9 cellular contexts compared by ENCODE assay signal in the genomic region with DNA sequence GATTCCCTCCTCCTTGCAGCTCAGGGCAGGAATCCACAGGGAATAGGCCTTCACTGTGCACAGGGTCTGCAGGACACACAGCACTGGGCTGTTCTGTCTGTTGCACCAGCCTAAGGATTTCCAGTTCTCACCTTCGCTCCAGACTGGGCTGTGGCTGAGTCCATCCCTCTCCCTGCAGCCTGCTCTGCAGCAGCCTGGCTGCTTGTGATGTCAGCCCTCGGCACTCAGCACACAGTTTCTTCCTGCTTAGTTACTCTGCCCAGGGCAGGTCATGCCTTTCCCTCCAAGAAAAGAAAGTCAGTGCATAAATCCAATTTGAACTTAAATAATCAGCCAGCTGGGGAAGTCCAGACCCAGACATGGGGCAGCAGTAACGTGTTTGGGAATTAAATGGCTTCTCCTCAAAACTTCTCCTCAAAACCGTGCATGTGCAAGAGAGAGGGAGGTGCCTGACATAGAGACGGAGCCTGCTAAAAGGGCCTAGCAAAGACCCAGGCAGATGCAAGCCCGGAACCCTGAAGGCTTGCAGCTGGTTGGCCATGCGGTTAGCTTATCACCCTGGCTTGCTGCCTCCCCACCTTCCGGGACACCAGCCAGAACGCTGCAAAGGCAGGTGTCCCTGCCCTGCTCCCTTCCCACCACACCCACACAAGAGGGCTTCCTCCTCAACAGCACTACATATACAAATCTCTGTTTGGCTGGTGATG. TPM values are rescaled to one million over a fixed set of nuclear protein-coding genes. Genes with fewer than 3 reads are reported as not detected.
DNase-seq lines count a peak whose midpoint lies in the region; ATAC-seq and TF ChIP-seq lines count a peak whose summit lies in the region.
"Had no signal": no experiment of that assay in that cellular context is flagged by ENCODE, and none has a peak within 500 bp of the region (broad histone marks: within the 10 kb centered on the region; RNA-seq: fewer than 3 reads in every experiment).

No MANE protein-coding gene starts in this region.

- H3K36me3 Mint-ChIP-seq in activated CD8-positive, alpha-beta T cell treated with anti-CD3 and anti-CD28 coated beads, Interleukin-2, amount 10 ng/mL, durations not matched to agents 7 days and 5 days (ENCODE audit: low read depth) = no peaks in the 10 kb centered on the region
- peaks cover 3% of the 10 kb centered on the region for H3K36me3 Mint-ChIP-seq in neural progenitor cell

- intact Hi-C loops in lower lobe of right lung (cut with DNase I) = loop anchor here (10.0 kb wide), 1 partner anchor 267 kb away; no protein-coding TSS in a partner anchor

- H3K27me3 ChIP-seq in lower lobe of right lung (ENCODE audit: low read depth) (no peaks in the 10 kb centered on the region), neural progenitor cell (no peaks in the 10 kb centered on the region)

- H3K4me1 ChIP-seq in lower lobe of right lung (peaks cover 7% of the 10 kb centered on the region), neural progenitor cell (no peaks in the 10 kb centered on the region)

- H3K4me1 Mint-ChIP-seq in activated CD8-positive, alpha-beta T cell treated with anti-CD3 and anti-CD28 coated beads, Interleukin-2, amount 10 ng/mL, durations not matched to agents 7 days and 5 days (ENCODE audit: low read depth) = peaks cover 18% of the 10 kb centered on the region
- H3K4me1 Mint-ChIP-seq in neural progenitor cell = peaks cover 23% of the 10 kb centered on the region

- no peaks in the 10 kb centered on the region for H3K9me3 ChIP-seq in lower lobe of right lung
- no peaks in the 10 kb centered on the region for H3K9me3 ChIP-seq in neural progenitor cell (ENCODE audit: low read depth)

- H3K4me3 Mint-ChIP-seq in activated CD8-positive, alpha-beta T cell treated with anti-CD3 and anti-CD28 coated beads, Interleukin-2, amount 10 ng/mL, durations not matched to agents 7 days and 5 days = peak overlapping the region; percentile 54
- no peak overlapping the region for H3K4me3 Mint-ChIP-seq in neural progenitor cell

- peak; percentile 83 for ATAC-seq in activated CD8-positive, alpha-beta T cell treated with anti-CD3 and anti-CD28 coated beads, Interleukin-2, amount 10 ng/mL, durations not matched to agents 7 days and 5 days
- ATAC-seq in lower lobe of right lung (peak; percentile 19 to 52), HG03045 (IDR thresholded peaks at IDR 0.05; ENCODE audit: unreplicated experiment) (no peak)

- H3K27me3 Mint-ChIP-seq in activated CD8-positive, alpha-beta T cell treated with anti-CD3 and anti-CD28 coated beads, Interleukin-2, amount 10 ng/mL, durations not matched to agents 7 days and 5 days (ENCODE audit: low read depth) = no peaks in the 10 kb centered on the region
- peaks cover 3% of the 10 kb centered on the region for H3K27me3 Mint-ChIP-seq in neural progenitor cell (ENCODE audit: insufficient read depth, low read depth)

- CTCF ChIA-PET in activated CD8-positive, alpha-beta T cell treated with anti-CD3 and anti-CD28 coated beads, Interleukin-2, amount 10 ng/mL, durations not matched to agents 7 days and 5 days (lab: Charles Lee) = interaction anchor here (0.6 to 9.4 kb wide), 55 partner anchors 8 to 318 kb away, joined by 3 to 238 read pairs (median 5); partner anchors contain the start of gene GDF10

- no peak overlapping the region for H2AFZ ChIP-seq in neural progenitor cell (replicated peaks)

- H3K4me2 ChIP-seq in neural progenitor cell = no peak overlapping the region

- H3K36me3 ChIP-seq in lower lobe of right lung (peaks cover 4% of the 10 kb centered on the region), neural progenitor cell (no peaks in the 10 kb centered on the region)

- DNase-seq in DMS53 (lab: John Stamatoyannopoulos, UW) (peak; percentile 80), NCI-H2107 (lab: John Stamatoyannopoulos, UW) (peak; percentile 4), lower lobe of right lung (no peak), NCI-H1930 (lab: John Stamatoyannopoulos, UW) (no peak), OCI-M2 (lab: John Stamatoyannopoulos, UW; ENCODE audit: unreplicated experiment) (no peak), neural progenitor cell (ENCODE audit: low spot score) (no peak)
- peak; percentile 77 for DNase-seq in activated CD8-positive, alpha-beta T cell treated with anti-CD3 and anti-CD28 coated beads, Interleukin-2, amount 10 ng/mL, durations not matched to agents 7 days and 5 days

- H3K9me3 Mint-ChIP-seq in activated CD8-positive, alpha-beta T cell treated with anti-CD3 and anti-CD28 coated beads, Interleukin-2, amount 10 ng/mL, durations not matched to agents 7 days and 5 days (ENCODE audit: insufficient read depth) = no peaks in the 10 kb centered on the region
- no peaks in the 10 kb centered on the region for H3K9me3 Mint-ChIP-seq in neural progenitor cell

- POLR2A ChIA-PET in activated CD8-positive, alpha-beta T cell treated with anti-CD3 and anti-CD28 coated beads, Interleukin-2, amount 10 ng/mL, durations not matched to agents 7 days and 5 days (lab: Charles Lee) = interaction anchor here (1.7 to 2.3 kb wide), 2 partner anchors 145 to 263 kb away, joined by 8 to 14 read pairs; no protein-coding TSS in a partner anchor

- no peak overlapping the region for H3K9ac ChIP-seq in neural progenitor cell

- H4K20me1 ChIP-seq in neural progenitor cell (ENCODE audit: low read depth) = no peaks in the 10 kb centered on the region

- no peak overlapping the region for H3K4me3 ChIP-seq in lower lobe of right lung
- H3K4me3 ChIP-seq in neural progenitor cell = no peak overlapping the region

- peak overlapping the region; percentile 86 for H3K27ac Mint-ChIP-seq in activated CD8-positive, alpha-beta T cell treated with anti-CD3 and anti-CD28 coated beads, Interleukin-2, amount 10 ng/mL, durations not matched to agents 7 days and 5 days
- no peak overlapping the region for H3K27ac Mint-ChIP-seq in neural progenitor cell

- no peaks in the 10 kb centered on the region for H3K79me2 ChIP-seq in neural progenitor cell (ENCODE audit: low read depth)

- H3K27ac ChIP-seq in lower lobe of right lung (no peak overlapping the region), neural progenitor cell (no peak overlapping the region)

- no peaks in the 10 kb centered on the region for H3F3A ChIP-seq in neural progenitor cell (ENCODE audit: low read depth)

- no peak for TF ChIP-seq CTCF in lower lobe of right lung (IDR thresholded peaks at IDR 0.05)
- no peak for TF ChIP-seq CTCF in neural progenitor cell (IDR thresholded peaks at IDR 0.05)

RNA-seq across cellular contexts. Expression of gene GDF2, which starts 10.9 kb away (rescaled TPM):
- not detected for total RNA-seq in activated CD8-positive, alpha-beta T cell treated with anti-CD3 and anti-CD28 coated beads, Interleukin-2, amount 10 ng/mL, durations not matched to agents 7 days and 5 days
- total RNA-seq in lower lobe of right lung (not detected), neural progenitor cell (ENCODE audit: low replicate concordance) (0.19 TPM in 1 of 2 replicates, not detected in the other)
- total RNA-seq: H4 had no signal

RNA-seq across cellular contexts. Expression of gene GDF10, which starts 11.3 kb away (rescaled TPM):
- total RNA-seq in activated CD8-positive, alpha-beta T cell treated with anti-CD3 and anti-CD28 coated beads, Interleukin-2, amount 10 ng/mL, durations not matched to agents 7 days and 5 days = not detected
- 14.5 TPM for total RNA-seq in lower lobe of right lung
- 0.28 and 1.6 TPM in 2 replicates for total RNA-seq in neural progenitor cell (ENCODE audit: low replicate concordance)
- total RNA-seq: H4 had no signal

RNA-seq across cellular contexts. Expression of gene RBP3, which starts 36.8 kb away (rescaled TPM):
- not detected for total RNA-seq in activated CD8-positive, alpha-beta T cell treated with anti-CD3 and anti-CD28 coated beads, Interleukin-2, amount 10 ng/mL, durations not matched to agents 7 days and 5 days
- total RNA-seq in lower lobe of right lung = not detected
- not detected in 2 replicates for total RNA-seq in neural progenitor cell (ENCODE audit: low replicate concordance)
- total RNA-seq: H4 had no signal

Comparison
In these comparisons a context has a peak if more than half of its experiments do, and no peak if none do; other contexts are left out.
1. DNase-seq: peak in DMS53 (single experiment), NCI-H2107 (single experiment) and activated CD8-positive, alpha-beta T cell treated with anti-CD3 and anti-CD28 coated beads, Interleukin-2, amount 10 ng/mL, durations not matched to agents 7 days and 5 days (single experiment); none in lower lobe of right lung (single experiment), NCI-H1930 (0 of 2), OCI-M2 (single experiment) and neural progenitor cell (single experiment).